ENCODE assay signal across 1 cellular context in genomic region chr9:79390077-79390673, GRCh38.
TF ChIP-seq lines count a peak whose summit lies in the region.

No MANE protein-coding gene starts in this region.

TF ChIP-seq in IMR-90, 13 proteins besides CTCF, POLR2A, EP300 and RAD21 (continued from another document):
- peak; percentile 71 for TF ChIP-seq CEBPB (IDR thresholded peaks at IDR 0.05; ENCODE audit: low read depth, low read length)
- TF ChIP-seq BHLHE40 (IDR thresholded peaks at IDR 0.05; ENCODE audit: low read depth, low read length) = no peak
- peak; percentile 47 for TF ChIP-seq RCOR1 (IDR thresholded peaks at IDR 0.05; ENCODE audit: insufficient replicate concordance, low read length)
